Comparison of ENCODE assay signal across 1 cellular context in genomic region chr7:89049043-89049442, GRCh38.
TF ChIP-seq lines count a peak whose summit lies in the region.

No MANE protein-coding gene starts in this region.

TF ChIP-seq in IMR-90, 13 proteins besides CTCF, POLR2A, EP300 and RAD21 (continued from another document):
- TF ChIP-seq ELK1 (IDR thresholded peaks at IDR 0.05; ENCODE audit: borderline replicate concordance, low read depth, low read length), result no peak
- no peak for TF ChIP-seq FOS (IDR thresholded peaks at IDR 0.05; ENCODE audit: low read depth, low read length)
- TF ChIP-seq MAZ (IDR thresholded peaks at IDR 0.05; ENCODE audit: borderline replicate concordance, low read depth, low read length), result no peak
- TF ChIP-seq RFX5 (IDR thresholded peaks at IDR 0.05; ENCODE audit: low read depth, low read length), result no peak
- TF ChIP-seq NFE2L2 (IDR thresholded peaks at IDR 0.05; ENCODE audit: low read depth, low read length), result no peak
